1 cellular context compared by ENCODE assay signal in the genomic region with DNA sequence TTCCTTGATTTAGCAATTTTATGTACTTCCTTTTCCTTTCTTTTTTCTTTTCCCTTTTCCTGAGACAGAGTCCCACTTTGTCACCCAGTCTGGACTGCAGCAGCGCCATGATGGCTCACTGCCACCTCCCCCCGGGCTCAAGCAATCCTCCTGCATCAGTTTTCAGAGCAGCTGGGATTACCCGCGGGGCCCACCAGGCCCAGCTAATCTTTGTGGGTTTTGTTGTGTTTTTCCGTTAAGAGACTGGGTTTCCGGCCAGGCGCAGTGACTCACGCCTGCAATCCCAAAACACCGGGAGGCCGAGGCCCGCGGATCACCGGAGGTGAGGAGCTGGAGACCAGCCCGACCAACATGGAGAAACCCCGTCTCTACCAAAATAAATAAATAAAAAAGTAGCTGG.
TF ChIP-seq lines count a peak whose summit lies in the region.

No MANE protein-coding gene starts in this region.

TF ChIP-seq in GM23338, 12 proteins besides CTCF, POLR2A, EP300 and RAD21 (continued from another document):
- TF ChIP-seq, protein P1, sequence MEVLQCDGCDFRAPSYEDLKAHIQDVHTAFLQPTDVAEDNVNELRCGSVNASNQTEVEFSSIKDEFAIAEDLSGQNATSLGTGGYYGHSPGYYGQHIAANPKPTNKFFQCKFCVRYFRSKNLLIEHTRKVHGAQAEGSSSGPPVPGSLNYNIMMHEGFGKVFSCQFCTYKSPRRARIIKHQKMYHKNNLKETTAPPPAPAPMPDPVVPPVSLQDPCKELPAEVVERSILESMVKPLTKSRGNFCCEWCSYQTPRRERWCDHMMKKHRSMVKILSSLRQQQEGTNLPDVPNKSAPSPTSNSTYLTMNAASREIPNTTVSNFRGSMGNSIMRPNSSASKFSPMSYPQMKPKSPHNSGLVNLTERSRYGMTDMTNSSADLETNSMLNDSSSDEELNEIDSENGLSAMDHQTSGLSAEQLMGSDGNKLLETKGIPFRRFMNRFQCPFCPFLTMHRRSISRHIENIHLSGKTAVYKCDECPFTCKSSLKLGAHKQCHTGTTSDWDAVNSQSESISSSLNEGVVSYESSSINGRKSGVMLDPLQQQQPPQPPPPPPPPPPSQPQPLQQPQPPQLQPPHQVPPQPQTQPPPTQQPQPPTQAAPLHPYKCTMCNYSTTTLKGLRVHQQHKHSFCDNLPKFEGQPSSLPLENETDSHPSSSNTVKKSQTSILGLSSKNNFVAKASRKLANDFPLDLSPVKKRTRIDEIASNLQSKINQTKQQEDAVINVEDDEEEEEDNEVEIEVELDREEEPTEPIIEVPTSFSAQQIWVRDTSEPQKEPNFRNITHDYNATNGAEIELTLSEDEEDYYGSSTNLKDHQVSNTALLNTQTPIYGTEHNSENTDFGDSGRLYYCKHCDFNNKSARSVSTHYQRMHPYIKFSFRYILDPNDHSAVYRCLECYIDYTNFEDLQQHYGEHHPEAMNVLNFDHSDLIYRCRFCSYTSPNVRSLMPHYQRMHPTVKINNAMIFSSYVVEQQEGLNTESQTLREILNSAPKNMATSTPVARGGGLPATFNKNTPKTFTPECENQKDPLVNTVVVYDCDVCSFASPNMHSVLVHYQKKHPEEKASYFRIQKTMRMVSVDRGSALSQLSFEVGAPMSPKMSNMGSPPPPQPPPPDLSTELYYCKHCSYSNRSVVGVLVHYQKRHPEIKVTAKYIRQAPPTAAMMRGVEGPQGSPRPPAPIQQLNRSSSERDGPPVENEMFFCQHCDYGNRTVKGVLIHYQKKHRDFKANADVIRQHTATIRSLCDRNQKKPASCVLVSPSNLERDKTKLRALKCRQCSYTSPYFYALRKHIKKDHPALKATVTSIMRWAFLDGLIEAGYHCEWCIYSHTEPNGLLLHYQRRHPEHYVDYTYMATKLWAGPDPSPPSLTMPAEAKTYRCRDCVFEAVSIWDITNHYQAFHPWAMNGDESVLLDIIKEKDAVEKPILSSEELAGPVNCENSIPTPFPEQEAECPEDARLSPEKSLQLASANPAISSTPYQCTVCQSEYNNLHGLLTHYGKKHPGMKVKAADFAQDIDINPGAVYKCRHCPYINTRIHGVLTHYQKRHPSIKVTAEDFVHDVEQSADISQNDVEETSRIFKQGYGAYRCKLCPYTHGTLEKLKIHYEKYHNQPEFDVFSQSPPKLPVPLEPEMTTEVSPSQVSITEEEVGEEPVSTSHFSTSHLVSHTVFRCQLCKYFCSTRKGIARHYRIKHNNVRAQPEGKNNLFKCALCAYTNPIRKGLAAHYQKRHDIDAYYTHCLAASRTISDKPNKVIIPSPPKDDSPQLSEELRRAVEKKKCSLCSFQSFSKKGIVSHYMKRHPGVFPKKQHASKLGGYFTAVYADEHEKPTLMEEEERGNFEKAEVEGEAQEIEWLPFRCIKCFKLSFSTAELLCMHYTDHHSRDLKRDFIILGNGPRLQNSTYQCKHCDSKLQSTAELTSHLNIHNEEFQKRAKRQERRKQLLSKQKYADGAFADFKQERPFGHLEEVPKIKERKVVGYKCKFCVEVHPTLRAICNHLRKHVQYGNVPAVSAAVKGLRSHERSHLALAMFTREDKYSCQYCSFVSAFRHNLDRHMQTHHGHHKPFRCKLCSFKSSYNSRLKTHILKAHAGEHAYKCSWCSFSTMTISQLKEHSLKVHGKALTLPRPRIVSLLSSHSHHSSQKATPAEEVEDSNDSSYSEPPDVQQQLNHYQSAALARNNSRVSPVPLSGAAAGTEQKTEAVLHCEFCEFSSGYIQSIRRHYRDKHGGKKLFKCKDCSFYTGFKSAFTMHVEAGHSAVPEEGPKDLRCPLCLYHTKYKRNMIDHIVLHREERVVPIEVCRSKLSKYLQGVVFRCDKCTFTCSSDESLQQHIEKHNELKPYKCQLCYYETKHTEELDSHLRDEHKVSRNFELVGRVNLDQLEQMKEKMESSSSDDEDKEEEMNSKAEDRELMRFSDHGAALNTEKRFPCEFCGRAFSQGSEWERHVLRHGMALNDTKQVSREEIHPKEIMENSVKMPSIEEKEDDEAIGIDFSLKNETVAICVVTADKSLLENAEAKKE (CRISPR knock-in tag; IDR thresholded peaks at IDR 0.05), result no peak
- TF ChIP-seq CREB1 (CRISPR knock-in tag; IDR thresholded peaks at IDR 0.05; ENCODE audit: low read depth) (no peak), ZNF114 (CRISPR knock-in tag; IDR thresholded peaks at IDR 0.05) (no peak), STAT1 (IDR thresholded peaks at IDR 0.05; ENCODE audit: unreplicated experiment) (no peak), EZH2 (IDR thresholded peaks at IDR 0.05; ENCODE audit: low read depth, unreplicated experiment) (no peak), ZNF331 (CRISPR knock-in tag; IDR thresholded peaks at IDR 0.05; ENCODE audit: low read depth) (no peak), EZH2phosphoT487 (IDR thresholded peaks at IDR 0.05; ENCODE audit: unreplicated experiment) (no peak), POLR2AphosphoS5 (IDR thresholded peaks at IDR 0.05; ENCODE audit: low read depth) (no peak), NANOG (IDR thresholded peaks at IDR 0.05; ENCODE audit: borderline replicate concordance) (no peak)
- TF ChIP-seq, protein P2, sequence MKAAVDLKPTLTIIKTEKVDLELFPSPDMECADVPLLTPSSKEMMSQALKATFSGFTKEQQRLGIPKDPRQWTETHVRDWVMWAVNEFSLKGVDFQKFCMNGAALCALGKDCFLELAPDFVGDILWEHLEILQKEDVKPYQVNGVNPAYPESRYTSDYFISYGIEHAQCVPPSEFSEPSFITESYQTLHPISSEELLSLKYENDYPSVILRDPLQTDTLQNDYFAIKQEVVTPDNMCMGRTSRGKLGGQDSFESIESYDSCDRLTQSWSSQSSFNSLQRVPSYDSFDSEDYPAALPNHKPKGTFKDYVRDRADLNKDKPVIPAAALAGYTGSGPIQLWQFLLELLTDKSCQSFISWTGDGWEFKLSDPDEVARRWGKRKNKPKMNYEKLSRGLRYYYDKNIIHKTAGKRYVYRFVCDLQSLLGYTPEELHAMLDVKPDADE (IDR thresholded peaks at IDR 0.05), result no peak
- TF ChIP-seq, protein P3, sequence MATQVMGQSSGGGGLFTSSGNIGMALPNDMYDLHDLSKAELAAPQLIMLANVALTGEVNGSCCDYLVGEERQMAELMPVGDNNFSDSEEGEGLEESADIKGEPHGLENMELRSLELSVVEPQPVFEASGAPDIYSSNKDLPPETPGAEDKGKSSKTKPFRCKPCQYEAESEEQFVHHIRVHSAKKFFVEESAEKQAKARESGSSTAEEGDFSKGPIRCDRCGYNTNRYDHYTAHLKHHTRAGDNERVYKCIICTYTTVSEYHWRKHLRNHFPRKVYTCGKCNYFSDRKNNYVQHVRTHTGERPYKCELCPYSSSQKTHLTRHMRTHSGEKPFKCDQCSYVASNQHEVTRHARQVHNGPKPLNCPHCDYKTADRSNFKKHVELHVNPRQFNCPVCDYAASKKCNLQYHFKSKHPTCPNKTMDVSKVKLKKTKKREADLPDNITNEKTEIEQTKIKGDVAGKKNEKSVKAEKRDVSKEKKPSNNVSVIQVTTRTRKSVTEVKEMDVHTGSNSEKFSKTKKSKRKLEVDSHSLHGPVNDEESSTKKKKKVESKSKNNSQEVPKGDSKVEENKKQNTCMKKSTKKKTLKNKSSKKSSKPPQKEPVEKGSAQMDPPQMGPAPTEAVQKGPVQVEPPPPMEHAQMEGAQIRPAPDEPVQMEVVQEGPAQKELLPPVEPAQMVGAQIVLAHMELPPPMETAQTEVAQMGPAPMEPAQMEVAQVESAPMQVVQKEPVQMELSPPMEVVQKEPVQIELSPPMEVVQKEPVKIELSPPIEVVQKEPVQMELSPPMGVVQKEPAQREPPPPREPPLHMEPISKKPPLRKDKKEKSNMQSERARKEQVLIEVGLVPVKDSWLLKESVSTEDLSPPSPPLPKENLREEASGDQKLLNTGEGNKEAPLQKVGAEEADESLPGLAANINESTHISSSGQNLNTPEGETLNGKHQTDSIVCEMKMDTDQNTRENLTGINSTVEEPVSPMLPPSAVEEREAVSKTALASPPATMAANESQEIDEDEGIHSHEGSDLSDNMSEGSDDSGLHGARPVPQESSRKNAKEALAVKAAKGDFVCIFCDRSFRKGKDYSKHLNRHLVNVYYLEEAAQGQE (IDR thresholded peaks at IDR 0.05; ENCODE audit: unreplicated experiment), result no peak
